In the genomic region with DNA sequence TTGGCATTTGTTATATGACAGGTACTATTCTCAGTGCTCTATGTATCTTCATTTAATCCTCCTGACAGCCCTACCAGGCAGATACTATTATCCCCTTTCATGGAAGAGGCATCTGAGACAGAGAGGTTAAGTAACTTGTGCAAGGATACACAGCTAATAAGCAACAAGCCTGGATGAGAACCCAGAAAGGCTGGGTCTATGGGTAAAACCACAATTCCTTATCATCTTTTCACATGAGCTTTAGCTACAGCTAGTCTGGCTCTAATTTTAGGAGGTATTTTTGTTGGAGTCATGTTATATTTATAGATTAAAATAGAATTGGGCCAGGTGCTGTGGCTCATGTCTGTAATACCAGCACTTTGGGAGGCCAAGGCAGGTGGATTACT, we compare ENCODE assay signal across 14 cellular contexts.
"Had no signal": no experiment of that assay in that cellular context is flagged by ENCODE, and none has a peak within 500 bp of the region (broad histone marks: within the 10 kb centered on the region; RNA-seq: fewer than 3 reads in every experiment).

No MANE protein-coding gene starts in this region.

- H3K9me3 ChIP-seq: MG63 had no signal

- H3K27ac ChIP-seq: HL-60, SJCRH30 had no signal

- ATAC-seq: Panc1, PC-3, Right ventricle myocardium inferior, SK-N-SH treated with all-trans-retinoic acid at 6 μM for 48 hours had no signal

- FAIRE-seq: HTR-8/SVneo had no signal

- H3K36me3 ChIP-seq: MG63, SJCRH30 had no signal

- H3K4me3 ChIP-seq: MG63, SJCRH30 had no signal

- DNase-seq: KG1, NCI-H1417 treated with DMSO at 0.1 percent for 48 hours, NCI-H2081, NCI-H2107, NCI-H524 treated with DMSO at 0.1 percent for 48 hours, NCI-H774 had no signal

- H3K27me3 ChIP-seq: MG63, SJCRH30 had no signal
